12 cellular contexts compared by ENCODE assay signal in the genomic region with DNA sequence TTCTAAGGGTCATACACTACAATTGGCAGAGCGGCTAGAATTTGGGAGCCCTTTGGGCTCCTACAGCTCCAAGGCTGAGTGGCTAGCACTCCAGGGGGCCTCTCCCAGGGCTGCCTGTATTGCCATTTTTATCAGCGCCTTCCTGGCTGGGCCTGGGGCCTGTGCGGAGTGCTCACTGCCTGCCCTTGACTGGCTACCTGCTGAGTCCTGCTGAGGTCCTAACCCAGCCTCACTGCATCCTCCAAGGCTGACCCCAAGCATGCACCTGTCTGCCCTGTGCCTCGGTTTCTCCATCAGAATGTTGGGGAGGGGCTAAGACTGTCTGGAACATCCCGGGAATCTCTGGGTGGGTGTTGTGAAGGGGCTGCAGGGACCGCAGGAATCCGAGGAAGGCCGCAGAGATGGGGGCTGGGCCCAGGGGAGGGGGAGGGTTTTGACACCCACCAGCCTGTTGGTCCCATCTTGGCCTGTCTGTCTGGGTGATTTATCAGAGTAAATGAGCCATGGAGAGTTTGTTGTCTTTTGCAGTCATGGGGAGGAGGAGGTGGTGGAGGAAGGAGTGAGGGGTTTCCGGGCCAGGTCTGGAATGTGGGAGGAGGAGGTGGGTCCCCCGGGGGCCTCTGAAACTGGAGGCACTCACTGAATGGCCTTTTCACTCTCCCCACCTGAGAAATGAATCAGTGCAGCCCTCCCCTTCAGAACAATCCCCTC. TPM values are rescaled to one million over a fixed set of nuclear protein-coding genes. Genes with fewer than 3 reads are reported as not detected.
DNase-seq lines count a peak whose midpoint lies in the region; ATAC-seq, FAIRE-seq and TF ChIP-seq lines count a peak whose summit lies in the region.
"Had no signal": no experiment of that assay in that cellular context is flagged by ENCODE, and none has a peak within 500 bp of the region (broad histone marks: within the 10 kb centered on the region; RNA-seq: fewer than 3 reads in every experiment).

No MANE protein-coding gene starts in this region.

- H3K4me2 ChIP-seq in K562 (ENCODE audit: insufficient read depth, low read length): no peak overlapping the region

- FAIRE-seq in K562 (lab: Jason Lieb, UNC): no peak
- FAIRE-seq: GM18507 had no signal

- CTCF ChIA-PET in HEK293 (lab: Yijun Ruan, JAX) (no interaction called here), K562 (lab: Yijun Ruan, JAX; ENCODE audit: low intra/inter-chr PET ratio) (no interaction called here), T-cell (lab: Charles Lee) (no interaction called here)

- TF ChIP-seq RAD21 in K562 (CRISPR knock-in tag; conservative IDR thresholded peaks at IDR 0.05 in 1 of 2, IDR thresholded peaks at IDR 0.05 in 1 of 2): no peak

- H3K36me3 Mint-ChIP-seq in T-cell: no peaks in the 10 kb centered on the region

- H3K27ac ChIP-seq in HEK293 (ENCODE audit: extremely low read depth, low read depth, low read length) (peak overlapping the region; percentile 24; the same call in 1 of the 2 replicates), K562 (ENCODE audit: extremely low read depth, low read depth, low read length) (no peak overlapping the region), skeletal muscle tissue (ENCODE audit: low read depth, low read length) (peak overlapping the region; percentile 51), colonic mucosa (no peak overlapping the region)

- DNase-seq in K562 (ENCODE audit: extremely low read depth in 1 of 4, low spot score in 3 of 4) (no peak), kidney tubule cell (ENCODE audit: low spot score) (peak; percentile 88), colonic mucosa (no peak), T-cell (no peak), NCI-H1436 (lab: John Stamatoyannopoulos, UW) (no peak)
- DNase-seq: activated B cell treated with CpG ODN at 0.5 μM for 24 hours, MV-4-11 had no signal

- in situ Hi-C loops in K562 (cut with MboI): no loop called here

- no peak for TF ChIP-seq POLR2A in K562 (conservative IDR thresholded peaks at IDR 0.05)

- peak overlapping the region in 1 of 2 experiments; percentile 45; a peak in 2 of 4 replicates for H3K9ac ChIP-seq in K562 (ENCODE audit: insufficient read depth in 1 of 2, low read depth in 2 of 2, low read length in 2 of 2)
- H3K9ac ChIP-seq in skeletal muscle tissue (ENCODE audit: low read depth in 1 of 3, low read length in 3 of 3): peak overlapping the region; percentile 12 to 76 (median 23)
- peak overlapping the region in 1 of 2 donors; percentile 51 for H3K9ac ChIP-seq in colonic mucosa (ENCODE audit: low read depth in 2 of 2, low read length in 2 of 2)

- POLR2A ChIA-PET in HEK293 (lab: Yijun Ruan, JAX) (no interaction called here), K562 (lab: Yijun Ruan, JAX) (interaction anchor here (0.6 to 1.3 kb wide), 2 partner anchors 16 to 104 kb away, joined by 4 to 5 read pairs; no protein-coding TSS in a partner anchor), T-cell (lab: Charles Lee) (no interaction called here)

- ATAC-seq in K562 (no peak), T-cell (replicated peaks in 1 of 4) (no peak), GM18861 (IDR thresholded peaks at IDR 0.05; ENCODE audit: unreplicated experiment) (no peak)

- 16% methylated on average over 6 of the region's 10 CpGs for WGBS in K562 (ENCODE audit: insufficient coverage, low coverage, missing lambda C conversion rate)

- H3K36me3 ChIP-seq in HEK293 (ENCODE audit: control insufficient read depth in 2 of 2, insufficient read depth in 1 of 2, low read length in 2 of 2) (peaks cover 0 to 41% of the 10 kb centered on the region in 2 experiments; a peak in 1 of 3 replicates), K562 (ENCODE audit: control insufficient read depth, insufficient read depth, low read length) (no peaks in the 10 kb centered on the region), skeletal muscle tissue (ENCODE audit: control insufficient read depth in 3 of 3, insufficient read depth in 3 of 3, low read length in 3 of 3) (peaks cover 0 to 2% (median 0%) of the 10 kb centered on the region in 3 donors), colonic mucosa (no peaks in the 10 kb centered on the region)

- H3K4me3 ChIP-seq in HEK293 (ENCODE audit: low read depth, low read length) (no peak overlapping the region), K562 (no peak overlapping the region), skeletal muscle tissue (ENCODE audit: low read length in 3 of 3) (peak overlapping the region in 1 of 3 donors; percentile 49), colonic mucosa (no peak overlapping the region)

- TF ChIP-seq CTCF in HEK293 (tag by site-specific recombination; IDR thresholded peaks at IDR 0.05): no peak
- no peak for TF ChIP-seq CTCF in K562 (IDR thresholded peaks at IDR 0.05 in 2 of 3, conservative IDR thresholded peaks at IDR 0.05 in 1 of 3; ENCODE audit: insufficient read depth in 2 of 3, low read depth in 1 of 3, low read length in 3 of 3)
- no peak for TF ChIP-seq CTCF in colonic mucosa (IDR thresholded peaks at IDR 0.05)

- no peak overlapping the region for H3K27ac Mint-ChIP-seq in T-cell
- H3K27ac Mint-ChIP-seq: activated B cell treated with CpG ODN at 0.5 μM for 24 hours had no signal

- no peaks in the 10 kb centered on the region for H3K79me2 ChIP-seq in K562 (ENCODE audit: control insufficient read depth, insufficient read depth, low read length)

- H3K27me3 ChIP-seq in K562 (ENCODE audit: control insufficient read depth in 2 of 2, insufficient read depth in 2 of 2, low read length in 2 of 2) (no peaks in the 10 kb centered on the region), skeletal muscle tissue (ENCODE audit: control insufficient read depth in 3 of 3, insufficient read depth in 3 of 3, low read length in 3 of 3) (no peaks in the 10 kb centered on the region), colonic mucosa (no peaks in the 10 kb centered on the region)

- H2AFZ ChIP-seq in K562 (ENCODE audit: low read depth, low read length): no peak overlapping the region

- TF ChIP-seq EP300 in K562 (IDR thresholded peaks at IDR 0.05; ENCODE audit: low read length): no peak

- H4K20me1 ChIP-seq in K562 (replicated peaks; ENCODE audit: control insufficient read depth, insufficient read depth, low read length): peaks cover 3% of the 10 kb centered on the region; the same call in 1 of the 2 replicates

- H3K4me1 Mint-ChIP-seq in T-cell: no peaks in the 10 kb centered on the region
- H3K4me1 Mint-ChIP-seq: activated B cell treated with CpG ODN at 0.5 μM for 24 hours had no signal

- H3K9me3 ChIP-seq in HEK293 (ENCODE audit: control insufficient read depth, insufficient read depth, low read depth, low read length): no peaks in the 10 kb centered on the region
- no peaks in the 10 kb centered on the region for H3K9me3 ChIP-seq in K562 (replicated peaks; ENCODE audit: control insufficient read depth, insufficient read depth, low read depth, low read length)
- H3K9me3 ChIP-seq in skeletal muscle tissue (ENCODE audit: control insufficient read depth in 3 of 3, low read length in 3 of 3): no peaks in the 10 kb centered on the region
- H3K9me3 ChIP-seq in colonic mucosa: no peaks in the 10 kb centered on the region

- no peaks in the 10 kb centered on the region for H3K27me3 Mint-ChIP-seq in T-cell

- BruUV-seq in K562 (replicated peaks; lab: Mats Ljungman, UMichigan): no TSS peak

- H3K4me3 Mint-ChIP-seq in T-cell: no peak overlapping the region
- H3K4me3 Mint-ChIP-seq: activated B cell treated with CpG ODN at 0.5 μM for 24 hours had no signal

- H3K4me1 ChIP-seq in HEK293 (ENCODE audit: control insufficient read depth, insufficient read depth, low read length): peaks cover 10% of the 10 kb centered on the region
- H3K4me1 ChIP-seq in K562 (replicated peaks in 1 of 2; ENCODE audit: control insufficient read depth in 2 of 2, insufficient read depth in 2 of 2, low read length in 2 of 2): peaks cover 0 to 32% of the 10 kb centered on the region in 2 experiments; a peak in 3 of 5 replicates
- H3K4me1 ChIP-seq in skeletal muscle tissue (ENCODE audit: control insufficient read depth in 3 of 3, insufficient read depth in 3 of 3, low read length in 3 of 3): peaks cover 91 to 100% (median 99%) of the 10 kb centered on the region in 3 donors
- peaks cover 19% of the 10 kb centered on the region for H3K4me1 ChIP-seq in colonic mucosa

- H3K9me1 ChIP-seq in K562 (ENCODE audit: control insufficient read depth, insufficient read depth, low read length): no peaks in the 10 kb centered on the region

- no peaks in the 10 kb centered on the region for H3K9me3 Mint-ChIP-seq in T-cell
- H3K9me3 Mint-ChIP-seq: activated B cell treated with CpG ODN at 0.5 μM for 24 hours had no signal

- intact Hi-C loops in K562 (cut with micrococcal nuclease): no loop called here
- intact Hi-C loops in colonic mucosa (cut with DNase I): no loop called here

RNA-seq across cellular contexts. Expression of a gene that starts 11.3 kb away (rescaled TPM):
- total RNA-seq in K562 (2011; cell fraction: chromatin; rRNA removed; ENCODE audit: low replicate concordance): 6.4 and 18.2 TPM in 2 replicates
- 15.1 and 18.5 TPM in 2 replicates for total RNA-seq in K562 (2011; cell fraction: nucleolus; rRNA removed)
- total RNA-seq in K562 (2011; cell fraction: nucleoplasm; rRNA removed): 8.9 and 11.7 TPM in 2 replicates
- total RNA-seq in K562 (2014; rRNA removed): 2.0 and 2.3 TPM in 2 replicates
- 0.54 and 0.58 TPM in 2 replicates for total RNA-seq in K562 (2014; rRNA removed; fragmentation: Illumina TruSeq; extraction: Trizol)
- 0.45 and 0.76 TPM in 2 replicates for total RNA-seq in K562 (2015; rRNA removed; fragmentation: Illumina TruSeq; extraction: Trizol)
- 2.6 and 3.0 TPM in 2 replicates for total RNA-seq in K562 (2021)
- polyA plus RNA-seq in K562 (2011; rRNA removed): 2.6 and 3.8 TPM in 2 replicates
- 3.4 and 4.9 TPM in 2 replicates for polyA plus RNA-seq in K562 (2011; cell fraction: cytosol; rRNA removed)
- 11.8 and 13.0 TPM in 2 replicates for polyA plus RNA-seq in K562 (2011; cell fraction: nucleus; rRNA removed)
- polyA plus RNA-seq in K562 (2012): 1.2 and 2.0 TPM in 2 replicates
- 1.5 and 1.7 TPM in 2 replicates for polyA plus RNA-seq in K562 (2014; fragmentation: Illumina TruSeq; extraction: Trizol)
- polyA plus RNA-seq in K562 (2014; fragmentation: Nextera tagmentation; extraction: Ambion mirVana): not detected
- polyA plus RNA-seq in K562 (2014; rRNA removed): 1.2 and 2.7 TPM in 2 replicates
- 2.7 and 4.2 TPM in 2 replicates for polyA minus RNA-seq in K562 (2011; rRNA and poly(A)+ RNA removed)
- polyA minus RNA-seq in K562 (2011; cell fraction: cytosol; rRNA and poly(A)+ RNA removed): 7.0 and 15.3 TPM in 2 replicates
- polyA minus RNA-seq in K562 (2011; cell fraction: nucleus; rRNA and poly(A)+ RNA removed): 6.1 and 8.2 TPM in 2 replicates
- 2.1 TPM for total RNA-seq in skeletal muscle tissue
- total RNA-seq in colonic mucosa: 10 to 100 TPM; 14.7 to 24.0 TPM
- total RNA-seq in T-cell: under 1 TPM in 4 of 5 donors, not detected in 1; 0.32 to 0.46 (median 0.36) TPM
- total RNA-seq: activated B cell treated with CpG ODN at 0.5 μM for 24 hours had no signal

RNA-seq across cellular contexts. Expression of a gene that starts 24.9 kb away (rescaled TPM):
- total RNA-seq in K562 (2011; cell fraction: chromatin; rRNA removed; ENCODE audit: low replicate concordance): not detected in 2 replicates
- not detected in 2 replicates for total RNA-seq in K562 (2011; cell fraction: nucleolus; rRNA removed)
- 0.15 TPM in 1 of 2 replicates, not detected in the other for total RNA-seq in K562 (2011; cell fraction: nucleoplasm; rRNA removed)
- total RNA-seq in K562 (2014; rRNA removed): not detected in 2 replicates
- not detected in 2 replicates for total RNA-seq in K562 (2014; rRNA removed; fragmentation: Illumina TruSeq; extraction: Trizol)
- total RNA-seq in K562 (2015; rRNA removed; fragmentation: Illumina TruSeq; extraction: Trizol): not detected in 2 replicates
- total RNA-seq in K562 (2021): not detected in 2 replicates
- polyA plus RNA-seq in K562 (2011; rRNA removed): not detected in 2 replicates
- polyA plus RNA-seq in K562 (2011; cell fraction: cytosol; rRNA removed): not detected in 2 replicates
- not detected in 2 replicates for polyA plus RNA-seq in K562 (2011; cell fraction: nucleus; rRNA removed)
- polyA plus RNA-seq in K562 (2012): not detected in 2 replicates
- polyA plus RNA-seq in K562 (2014; fragmentation: Illumina TruSeq; extraction: Trizol): not detected in 2 replicates
- polyA plus RNA-seq in K562 (2014; fragmentation: Nextera tagmentation; extraction: Ambion mirVana): not detected
- polyA plus RNA-seq in K562 (2014; rRNA removed): not detected in 2 replicates
- polyA minus RNA-seq in K562 (2011; rRNA and poly(A)+ RNA removed): not detected in 2 replicates
- polyA minus RNA-seq in K562 (2011; cell fraction: cytosol; rRNA and poly(A)+ RNA removed): not detected in 2 replicates
- not detected in 2 replicates for polyA minus RNA-seq in K562 (2011; cell fraction: nucleus; rRNA and poly(A)+ RNA removed)
- not detected for total RNA-seq in skeletal muscle tissue
- not detected for total RNA-seq in colonic mucosa
- under 1 TPM in 1 of 5 donors, not detected in 4; 0.28 TPM for total RNA-seq in T-cell
- total RNA-seq: activated B cell treated with CpG ODN at 0.5 μM for 24 hours, left colon had no signal

RNA-seq across cellular contexts. Expression of a gene that starts 38.6 kb away (rescaled TPM):
- total RNA-seq in K562 (2011; cell fraction: chromatin; rRNA removed; ENCODE audit: low replicate concordance): 0.99 and 3.1 TPM in 2 replicates
- 1.6 and 3.8 TPM in 2 replicates for total RNA-seq in K562 (2011; cell fraction: nucleolus; rRNA removed)
- total RNA-seq in K562 (2011; cell fraction: nucleoplasm; rRNA removed): 1.3 and 1.5 TPM in 2 replicates
- total RNA-seq in K562 (2014; rRNA removed) (0.09 TPM in 1 of 2 replicates, not detected in the other), K562 (2014; rRNA removed; fragmentation: Illumina TruSeq; extraction: Trizol) (not detected in 2 replicates), K562 (2015; rRNA removed; fragmentation: Illumina TruSeq; extraction: Trizol) (not detected in 2 replicates), K562 (2021) (0.16 and 0.27 TPM in 2 replicates), skeletal muscle tissue (0.52 TPM), colonic mucosa (under 1 TPM; 0.24 to 0.40 TPM), T-cell (under 1 TPM in 4 of 5 donors, not detected in 1; 0.29 to 0.98 (median 0.44) TPM)
- polyA plus RNA-seq in K562 (2011; rRNA removed) (0.38 and 0.66 TPM in 2 replicates), K562 (2014; fragmentation: Illumina TruSeq; extraction: Trizol) (not detected in 2 replicates), K562 (2014; fragmentation: Nextera tagmentation; extraction: Ambion mirVana) (not detected), K562 (2014; rRNA removed) (not detected in 2 replicates)
- polyA plus RNA-seq in K562 (2011; cell fraction: cytosol; rRNA removed): 0.47 and 0.52 TPM in 2 replicates
- polyA plus RNA-seq in K562 (2011; cell fraction: nucleus; rRNA removed): 2.9 and 4.2 TPM in 2 replicates
- not detected in 2 replicates for polyA plus RNA-seq in K562 (2012)
- polyA minus RNA-seq in K562 (2011; rRNA and poly(A)+ RNA removed): 0.46 and 0.57 TPM in 2 replicates
- 0.29 and 1.1 TPM in 2 replicates for polyA minus RNA-seq in K562 (2011; cell fraction: cytosol; rRNA and poly(A)+ RNA removed)
- 0.54 and 0.78 TPM in 2 replicates for polyA minus RNA-seq in K562 (2011; cell fraction: nucleus; rRNA and poly(A)+ RNA removed)
- total RNA-seq: activated B cell treated with CpG ODN at 0.5 μM for 24 hours, left colon had no signal

Comparison
In these comparisons a context has a peak if more than half of its experiments do, and no peak if none do; other contexts are left out.
1. H3K27ac ChIP-seq: peak in HEK293 (single experiment) and skeletal muscle tissue (single experiment); none in K562 (single experiment) and colonic mucosa (single experiment).